In the genomic region with DNA sequence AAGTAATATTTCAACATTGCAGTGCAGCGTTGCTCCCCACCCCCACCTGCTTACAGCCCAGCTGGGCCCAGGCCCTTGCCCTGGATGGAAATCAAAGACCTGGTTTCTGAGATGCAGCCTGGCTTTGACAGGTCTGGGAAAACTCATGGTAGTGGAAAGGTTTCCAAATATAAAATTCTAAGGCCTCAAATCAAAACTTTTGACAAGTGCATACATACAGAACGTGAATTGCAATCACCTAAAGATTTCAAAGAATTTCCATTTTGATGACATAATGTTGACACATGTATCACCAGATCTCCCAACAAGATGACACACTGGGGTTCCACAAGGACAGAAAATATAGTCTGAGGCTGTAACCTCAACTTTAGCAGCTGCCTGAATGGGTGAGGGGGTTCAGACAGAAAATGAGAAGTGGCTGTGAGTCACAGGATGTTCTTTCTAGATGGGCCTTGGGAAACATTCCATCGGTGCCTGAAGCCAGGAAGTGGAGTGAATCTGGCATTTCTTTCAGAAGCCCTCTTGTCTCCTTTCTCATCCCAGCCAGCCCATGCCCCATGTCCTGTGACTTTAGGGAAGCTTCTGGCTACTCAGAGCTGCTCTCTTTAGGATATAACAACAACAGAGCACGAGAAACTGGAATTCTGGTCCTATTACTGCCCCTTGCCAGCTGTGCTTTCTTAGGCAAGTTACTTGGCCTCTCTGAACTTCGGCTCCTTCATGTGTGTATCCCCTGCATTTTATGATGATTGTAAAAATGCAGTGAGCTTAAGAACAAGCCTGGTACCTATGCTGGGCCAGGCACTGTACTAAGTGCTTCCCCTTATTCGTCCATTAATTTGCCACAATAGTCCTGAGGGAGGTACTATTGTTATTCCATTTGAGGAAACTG, we compare ENCODE assay signal across 9 cellular contexts. TPM values are rescaled to one million over a fixed set of nuclear protein-coding genes. Genes with fewer than 3 reads are reported as not detected.
DNase-seq lines count a peak whose midpoint lies in the region; ATAC-seq and TF ChIP-seq lines count a peak whose summit lies in the region.
"Had no signal": no experiment of that assay in that cellular context is flagged by ENCODE, and none has a peak within 500 bp of the region (broad histone marks: within the 10 kb centered on the region; RNA-seq: fewer than 3 reads in every experiment).

No MANE protein-coding gene starts in this region.

- WGBS in gastroesophageal sphincter (ENCODE audit: low coverage in 1 of 2), 2 donors: 14 to 41% methylated on average over 4 to 6 of the region's 6 CpGs
- 42 to 47% (median 42%) methylated on average over 6 of the region's 6 CpGs for WGBS in psoas muscle, 3 donors

- intact Hi-C loops in psoas muscle (cut with DNase I): no loop called here

- H3K4me3 ChIP-seq in SJCRH30: no peak overlapping the region
- H3K4me3 ChIP-seq in gastroesophageal sphincter: no peak overlapping the region
- H3K4me3 ChIP-seq in psoas muscle: no peak overlapping the region

- H3K9me3 ChIP-seq in SJCRH30 (replicated peaks): no peaks in the 10 kb centered on the region
- no peaks in the 10 kb centered on the region for H3K9me3 ChIP-seq in gastroesophageal sphincter
- no peaks in the 10 kb centered on the region for H3K9me3 ChIP-seq in psoas muscle

- TF ChIP-seq CTCF in gastroesophageal sphincter (IDR thresholded peaks at IDR 0.05) (no peak), psoas muscle (IDR thresholded peaks at IDR 0.05) (no peak)

- peak overlapping the region; percentile 24 for H3K27ac ChIP-seq in SJCRH30
- peak overlapping the region; percentile 52 to 74 (median 66) for H3K27ac ChIP-seq in gastroesophageal sphincter
- peak overlapping the region; percentile 64 for H3K27ac ChIP-seq in psoas muscle

- ATAC-seq in gastroesophageal sphincter (peak; percentile 58), psoas muscle (peak; percentile 23 to 68 (median 51)), GM21529 (IDR thresholded peaks at IDR 0.05; ENCODE audit: unreplicated experiment) (no peak), HG02885 (IDR thresholded peaks at IDR 0.05; ENCODE audit: poor library complexity, unreplicated experiment) (no peak)

- peaks cover 8% of the 10 kb centered on the region for H3K4me1 ChIP-seq in SJCRH30
- H3K4me1 ChIP-seq in gastroesophageal sphincter: peaks cover 25 to 63% (median 33%) of the 10 kb centered on the region in 3 donors
- peaks cover 50% of the 10 kb centered on the region for H3K4me1 ChIP-seq in psoas muscle

- no peak for TF ChIP-seq EP300 in gastroesophageal sphincter (IDR thresholded peaks at IDR 0.05)

- H3K36me3 ChIP-seq in SJCRH30 (no peaks in the 10 kb centered on the region), gastroesophageal sphincter (peaks cover 0 to 52% of the 10 kb centered on the region in 2 donors), psoas muscle (ENCODE audit: insufficient read depth in 1 of 2, low read depth in 1 of 2) (peaks cover 2 to 38% of the 10 kb centered on the region in 2 donors)

- H3K27me3 ChIP-seq in SJCRH30 (no peaks in the 10 kb centered on the region), gastroesophageal sphincter (no peaks in the 10 kb centered on the region), psoas muscle (ENCODE audit: insufficient read depth in 3 of 3, low read length in 2 of 3) (no peaks in the 10 kb centered on the region)

- DNase-seq in ELF-1 (ENCODE audit: low read depth, low spot score) (peak; percentile 36), SJCRH30 (peak; percentile 35 to 54), psoas muscle (peak; percentile 56 to 58), occipital lobe (lab: John Stamatoyannopoulos, UW) (no peak), UCSD-AML1 (lab: John Stamatoyannopoulos, UW; ENCODE audit: unreplicated experiment) (no peak)
- DNase-seq: activated CD4-positive, alpha-beta T cell treated with anti-CD3 and anti-CD28 coated beads, Interleukin-2, amount 50 U/mL, for 1 hour had no signal

- TF ChIP-seq POLR2A in gastroesophageal sphincter (IDR thresholded peaks at IDR 0.05): no peak

RNA-seq across cellular contexts. Expression of gene ABCA1, which starts 54.8 kb away (rescaled TPM):
- 0.03 and 0.04 TPM in 2 replicates for total RNA-seq in SJCRH30 (2014; rRNA removed; shearing (Covaris generic))
- 10 to 100 TPM; 46.2 to 91.5 (median 64.9) TPM for total RNA-seq in gastroesophageal sphincter
- 10 to 100 TPM in 2 of 4 donors, 1 to 10 TPM in 2; 8.2 to 26.1 (median 16.2) TPM for total RNA-seq in psoas muscle
- polyA plus RNA-seq in psoas muscle: 1 to 10 TPM; 1.9 to 6.3 (median 3.3) TPM
- 27.3 TPM for total RNA-seq in occipital lobe

Comparison
In these comparisons a context has a peak if more than half of its experiments do, and no peak if none do; other contexts are left out.
1. DNase-seq: peak in ELF-1 (single experiment), SJCRH30 (2 of 2) and psoas muscle (2 of 2); none in occipital lobe (single experiment) and UCSD-AML1 (single experiment).
2. ATAC-seq: peak in gastroesophageal sphincter (single experiment) and psoas muscle (4 of 4); none in GM21529 (single experiment) and HG02885 (single experiment).
3. Peak in every context shown above with its lines, with median percentiles within 50 percentile points of each other: H3K27ac ChIP-seq.